Comparison of ENCODE assay signal across 6 cellular contexts in genomic region chr17:75130059-75130631, GRCh38. TPM values are rescaled to one million over a fixed set of nuclear protein-coding genes. Genes with fewer than 3 reads are reported as not detected.
DNase-seq lines count a peak whose midpoint lies in the region; TF ChIP-seq lines count a peak whose summit lies in the region.

No MANE protein-coding gene starts in this region.

- peak overlapping the region; percentile 85 for H3K27ac Mint-ChIP-seq in activated naive CD4-positive, alpha-beta T cell treated with anti-CD3 and anti-CD28 coated beads for 36 hours

- H3K36me3 ChIP-seq in tibial artery: peaks cover 0 to 19% (median 0%) of the 10 kb centered on the region in 3 donors

- peak overlapping the region; percentile 85 for H3K4me3 Mint-ChIP-seq in activated naive CD4-positive, alpha-beta T cell treated with anti-CD3 and anti-CD28 coated beads for 36 hours

- no peaks in the 10 kb centered on the region for H3K9me3 Mint-ChIP-seq in activated naive CD4-positive, alpha-beta T cell treated with anti-CD3 and anti-CD28 coated beads for 36 hours

- H3K27me3 Mint-ChIP-seq in activated naive CD4-positive, alpha-beta T cell treated with anti-CD3 and anti-CD28 coated beads for 36 hours (ENCODE audit: low read depth): no peaks in the 10 kb centered on the region

- TF ChIP-seq CTCF in fibroblast of mammary gland (conservative IDR thresholded peaks at IDR 0.05; ENCODE audit: control insufficient read depth, insufficient read depth, low read depth, low read length): no peak
- TF ChIP-seq CTCF in tibial artery (IDR thresholded peaks at IDR 0.05): no peak

- peak overlapping the region; percentile 79 to 85 for H3K27ac ChIP-seq in tibial artery

- no peaks in the 10 kb centered on the region for H3K9me3 ChIP-seq in tibial artery

- H3K4me1 Mint-ChIP-seq in activated naive CD4-positive, alpha-beta T cell treated with anti-CD3 and anti-CD28 coated beads for 36 hours (ENCODE audit: low read depth): peaks cover 26% of the 10 kb centered on the region

- intact Hi-C loops in activated naive CD4-positive, alpha-beta T cell treated with anti-CD3 and anti-CD28 coated beads for 36 hours (cut with micrococcal nuclease): loop anchor here (1.0 to 5.0 kb wide), 5 partner anchors 16 to 169 kb away; partner anchors contain the start of gene SUMO2
- intact Hi-C loops in tibial artery (cut with DNase I; ENCODE audit: low total_unique reads): no loop called here

- CTCF ChIA-PET in activated naive CD4-positive, alpha-beta T cell treated with anti-CD3 and anti-CD28 coated beads for 36 hours (lab: Charles Lee): interaction anchor here (0.7 to 14.5 kb wide), 12 partner anchors 14 to 118 kb away, joined by 3 to 195 read pairs (median 4); partner anchors contain the start of gene MRPL58

- H3K4me3 ChIP-seq in fibroblast of mammary gland (ENCODE audit: control insufficient read depth, low read depth, low read length) (peak overlapping the region; percentile 71), tibial artery (peak overlapping the region; percentile 61 to 63)

- DNase-seq in activated naive CD4-positive, alpha-beta T cell treated with anti-CD3 and anti-CD28 coated beads for 36 hours: no peak
- no peak for DNase-seq in activated naive CD4-positive, alpha-beta T cell (lab: John Stamatoyannopoulos, UW)
- DNase-seq in fibroblast of mammary gland (ENCODE audit: low read depth) (no peak), tibial artery (no peak), DMS53 (lab: John Stamatoyannopoulos, UW) (no peak)
- DNase-seq in activated CD4-positive, alpha-beta T cell treated with anti-CD3 and anti-CD28 coated beads, Interleukin-2, amount 50 U/mL, for 4 hours: no peak

- peaks cover 5% of the 10 kb centered on the region for H3K36me3 Mint-ChIP-seq in activated naive CD4-positive, alpha-beta T cell treated with anti-CD3 and anti-CD28 coated beads for 36 hours (ENCODE audit: low read depth)

- no peaks in the 10 kb centered on the region for H3K27me3 ChIP-seq in tibial artery

- H3K4me1 ChIP-seq in tibial artery: peaks cover 0 to 15% (median 5%) of the 10 kb centered on the region in 4 donors

RNA-seq across cellular contexts. Expression of gene NT5C, which starts 1.4 kb away (rescaled TPM):
- 10 to 100 TPM; 49.7 to 55.2 TPM for total RNA-seq in activated naive CD4-positive, alpha-beta T cell treated with anti-CD3 and anti-CD28 coated beads for 36 hours

RNA-seq across cellular contexts. Expression of gene ARMC7, which starts 20.4 kb away (rescaled TPM):
- 1 to 10 TPM; 3.8 to 4.9 TPM for total RNA-seq in activated naive CD4-positive, alpha-beta T cell treated with anti-CD3 and anti-CD28 coated beads for 36 hours

RNA-seq across cellular contexts. Expression of gene JPT1, which starts 24.2 kb away (rescaled TPM):
- total RNA-seq in activated naive CD4-positive, alpha-beta T cell treated with anti-CD3 and anti-CD28 coated beads for 36 hours: 100 to 1,000 TPM; 242 to 258 TPM

RNA-seq across cellular contexts. Expression of gene SLC16A5, which starts 42.4 kb away (rescaled TPM):
- 1 to 10 TPM; 2.5 to 3.1 TPM for total RNA-seq in activated naive CD4-positive, alpha-beta T cell treated with anti-CD3 and anti-CD28 coated beads for 36 hours

RNA-seq across cellular contexts. Expression of gene SUMO2, which starts 52.6 kb away (rescaled TPM):
- total RNA-seq in activated naive CD4-positive, alpha-beta T cell treated with anti-CD3 and anti-CD28 coated beads for 36 hours: 100 to 1,000 TPM; 633 to 688 TPM
